11 cellular contexts compared by ENCODE assay signal in the genomic region with DNA sequence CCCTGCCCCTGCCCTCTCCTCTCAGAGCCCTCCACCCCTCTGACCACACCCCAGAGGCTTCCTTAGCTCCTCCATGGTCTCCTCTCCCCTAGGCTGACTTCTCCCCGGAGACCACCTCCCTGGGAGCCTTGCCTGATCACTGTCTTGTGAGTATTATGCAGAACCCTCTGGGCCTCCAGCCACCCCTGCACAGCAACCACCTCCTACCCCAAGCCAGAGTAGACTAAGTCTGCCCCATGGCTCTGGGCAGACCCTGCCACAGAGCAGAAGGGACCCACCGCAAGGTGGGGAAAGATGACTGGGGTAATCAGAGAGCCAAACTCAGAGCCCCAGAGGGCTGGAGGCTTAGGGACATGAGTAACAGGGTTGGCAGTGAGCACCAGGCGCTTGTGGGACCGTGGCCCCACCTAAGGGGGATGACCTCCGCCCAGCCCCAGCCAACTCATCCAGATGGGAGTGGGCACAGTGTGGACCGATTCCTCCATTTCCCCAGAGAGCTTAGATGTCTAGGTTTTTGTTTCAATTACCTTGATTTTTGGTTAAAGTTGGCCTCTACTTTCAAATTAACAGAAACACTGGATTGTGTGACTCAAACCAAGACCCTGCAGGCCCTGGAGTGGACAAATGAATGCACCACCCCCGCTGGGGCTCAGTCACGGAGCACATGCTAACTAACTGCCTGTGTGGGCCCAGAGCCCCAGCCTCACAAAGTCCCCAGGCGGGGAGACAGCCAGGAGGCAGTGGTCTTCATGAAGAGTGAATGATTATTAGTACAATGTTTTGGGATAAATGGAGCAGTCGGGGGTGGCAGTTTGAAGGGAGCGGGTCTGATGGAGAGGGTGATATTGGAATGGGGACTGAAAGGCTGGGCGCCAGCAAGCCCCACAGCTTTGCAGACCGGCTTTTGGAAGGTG.
"Had no signal": no experiment of that assay in that cellular context is flagged by ENCODE, and none has a peak within 500 bp of the region (broad histone marks: within the 10 kb centered on the region; RNA-seq: fewer than 3 reads in every experiment).

No MANE protein-coding gene starts in this region.

- H3K27ac ChIP-seq: ovary, thyroid gland, vagina, VCaP had no signal

- H3K9me3 ChIP-seq: ovary, thyroid gland, vagina had no signal

- H3K36me3 ChIP-seq: ovary, thyroid gland, vagina had no signal

- H3K4me1 ChIP-seq: thyroid gland, vagina had no signal

- H3K4me3 ChIP-seq: ovary, thyroid gland, vagina had no signal

- H3K27me3 ChIP-seq: ovary, thyroid gland, vagina had no signal

- DNase-seq: activated CD4-positive, alpha-beta memory T cell treated with anti-CD3 and anti-CD28 coated beads for 36 hours; activated naive CD4-positive, alpha-beta T cell treated with Interleukin-2 at 50 U/mL for 16 hours; activated naive CD8-positive, alpha-beta T cell treated with anti-CD3 and anti-CD28 coated beads, Interleukin-2, amount 50 U/mL, for 24 hours; immature natural killer cell; natural killer cell; stimulated activated CD4-positive, alpha-beta T cell treated with anti-CD3 and anti-CD28 coated beads, Interleukin-4, amount 100 ng/mL, for 4 hours; T-helper 1 cell; thyroid gland had no signal
